Comparison of ENCODE assay signal across 21 cellular contexts in genomic region chr1:199733125-199733524, GRCh38.
"Had no signal": no experiment of that assay in that cellular context is flagged by ENCODE, and none has a peak within 500 bp of the region (broad histone marks: within the 10 kb centered on the region; RNA-seq: fewer than 3 reads in every experiment).

No MANE protein-coding gene starts in this region.

- FAIRE-seq: frontal cortex, kidney had no signal

- H3K36me3 ChIP-seq: adrenal gland, cardiac muscle cell, left ventricle myocardium inferior, pancreas, sigmoid colon, thoracic aorta, upper lobe of left lung had no signal

- ATAC-seq: activated CD4-positive, alpha-beta T cell treated with anti-CD3 and anti-CD28 coated beads for 36 hours; activated naive CD4-positive, alpha-beta T cell treated with anti-CD3 and anti-CD28 coated beads, Interleukin-2, amount 50 U/mL, for 72 hours; effector memory CD8-positive, alpha-beta T cell; naive thymus-derived CD4-positive, alpha-beta T cell; stimulated activated memory B cell treated with anti-CD40 and anti-IgM and Interleukin-4, amounts not matched to agents 10 μg/mL and 1 μg/mL and 100 μg/mL, for 72 hours; WTC11 had no signal

- H3K27me3 ChIP-seq: adrenal gland, cardiac muscle cell, pancreas, sigmoid colon, upper lobe of left lung had no signal

- H3K4me3 ChIP-seq: adrenal gland, cardiac muscle cell, left ventricle myocardium inferior, pancreas, sigmoid colon, thoracic aorta, upper lobe of left lung had no signal

- DNase-seq: activated CD4-positive, alpha-beta T cell treated with anti-CD3 and anti-CD28 coated beads for 36 hours; activated CD4-positive, alpha-beta T cell treated with anti-CD3 and anti-CD28 coated beads, Interleukin-2, amount 50 U/mL, for 48 hours; activated gamma-delta T cell treated with Interleukin-2 at 50 U/mL for 16 hours; activated T-cell treated with anti-CD3 and anti-CD28 coated beads for 4 hours; adrenal gland; effector memory CD8-positive, alpha-beta T cell; hypothalamus; kidney; left ventricle myocardium inferior; mesenchymal stem cell; naive thymus-derived CD4-positive, alpha-beta T cell; pancreas; sigmoid colon; stimulated activated CD4-positive, alpha-beta T cell treated with anti-CD3 and anti-CD28 coated beads, Interleukin-4, amount 100 ng/mL, for 4 hours; upper lobe of left lung had no signal
